Comparison of ENCODE assay signal across 11 cellular contexts in the genomic region with DNA sequence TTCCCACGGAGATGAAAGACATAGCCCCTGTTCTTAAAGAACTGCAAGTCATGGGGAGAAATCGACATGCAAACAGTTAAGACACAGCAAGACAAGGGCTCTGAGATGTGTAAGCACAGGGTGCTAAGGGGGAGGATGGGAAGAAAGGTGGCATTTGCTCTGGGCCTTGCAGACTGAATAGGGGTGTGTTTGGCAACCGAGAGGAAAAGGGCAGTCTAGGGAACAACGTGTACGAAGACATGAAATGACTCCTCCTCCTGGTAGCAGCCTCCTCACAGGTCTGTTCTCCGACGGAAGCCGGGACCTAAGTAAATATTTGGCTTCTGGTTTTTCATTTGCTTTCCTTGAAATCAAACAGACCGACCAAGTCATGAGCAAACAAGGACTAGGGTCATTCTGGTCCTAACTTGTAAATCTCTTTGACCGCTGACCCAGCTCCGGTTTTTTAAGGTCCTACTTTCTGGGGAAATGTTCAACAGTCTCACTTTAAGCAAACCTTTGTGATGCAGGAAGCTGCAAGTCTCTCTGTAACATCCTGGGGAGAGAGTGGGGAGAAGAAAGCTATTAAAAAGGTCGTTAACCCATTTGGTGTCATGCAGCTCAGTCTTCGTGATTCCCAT. TPM values are rescaled to one million over a fixed set of nuclear protein-coding genes. Genes with fewer than 3 reads are reported as not detected.
A peak's percentile ranks its signal among the peaks of the same experiment; 100 is the strongest.
DNase-seq lines count a peak whose midpoint lies in the region; ATAC-seq and TF ChIP-seq lines count a peak whose summit lies in the region.
"Had no signal": no experiment of that assay in that cellular context is flagged by ENCODE, and none has a peak within 500 bp of the region (broad histone marks: within the 10 kb centered on the region; RNA-seq: fewer than 3 reads in every experiment).

No MANE protein-coding gene starts in this region.

- peak overlapping the region; percentile 8 for H3K27ac Mint-ChIP-seq in T-helper 2 cell treated with Interferon-gamma antibody and Interleukin-4, amounts not matched to agents 5 μg/mL and 100 μg/mL, for 36 hours
- no peak overlapping the region for H3K27ac Mint-ChIP-seq in stimulated activated effector memory CD8-positive, alpha-beta T cell treated with anti-CD3 and anti-CD28 coated beads, Interleukin-12 subunit alpha, Interleukin-12 subunit beta, amount 100 ng/mL, for 72 hours
- H3K27ac Mint-ChIP-seq in osteocyte (ENCODE audit: unreplicated experiment), result no peak overlapping the region
- H3K27ac Mint-ChIP-seq: memory B cell had no signal

- peak; percentile 47 for ATAC-seq in stimulated activated effector memory CD8-positive, alpha-beta T cell treated with anti-CD3 and anti-CD28 coated beads, Interleukin-12 subunit alpha, Interleukin-12 subunit beta, amount 100 ng/mL, for 72 hours

- peak; percentile 73 for DNase-seq in NCI-H510A treated with DMSO at 0.1 percent for 48 hours (lab: John Stamatoyannopoulos, UW)
- DNase-seq in NCI-H510A (lab: John Stamatoyannopoulos, UW), result no peak
- no peak for DNase-seq in T-helper 2 cell treated with Interferon-gamma antibody and Interleukin-4, amounts not matched to agents 5 μg/mL and 100 μg/mL, for 36 hours (ENCODE audit: low spot score)
- peak; percentile 40 for DNase-seq in fibroblast of the aortic adventitia (ENCODE audit: low read depth)
- DNase-seq in stimulated activated effector memory CD8-positive, alpha-beta T cell treated with anti-CD3 and anti-CD28 coated beads, Interleukin-12 subunit alpha, Interleukin-12 subunit beta, amount 100 ng/mL, for 72 hours (ENCODE audit: low spot score in 2 of 2), result no peak
- no peak for DNase-seq in osteocyte (ENCODE audit: extremely low spot score, unreplicated experiment)
- DNase-seq in SK-N-DZ (ENCODE audit: low spot score), result no peak
- DNase-seq in GM20000 (ENCODE audit: low spot score), result no peak

- TF ChIP-seq CTCF in fibroblast of the aortic adventitia (IDR thresholded peaks at IDR 0.05; ENCODE audit: insufficient read depth, low read length) (no peak), osteocyte (IDR thresholded peaks at IDR 0.05) (no peak), GM20000 (IDR thresholded peaks at IDR 0.05; ENCODE audit: extremely low read depth, missing control alignments) (no peak)

- H3K4me1 Mint-ChIP-seq in T-helper 2 cell treated with Interferon-gamma antibody and Interleukin-4, amounts not matched to agents 5 μg/mL and 100 μg/mL, for 36 hours (ENCODE audit: low read depth), result peaks cover 25% of the 10 kb centered on the region
- H3K4me1 Mint-ChIP-seq in stimulated activated effector memory CD8-positive, alpha-beta T cell treated with anti-CD3 and anti-CD28 coated beads, Interleukin-12 subunit alpha, Interleukin-12 subunit beta, amount 100 ng/mL, for 72 hours, result peaks cover 8% of the 10 kb centered on the region
- peaks cover 4% of the 10 kb centered on the region for H3K4me1 Mint-ChIP-seq in osteocyte (ENCODE audit: unreplicated experiment)

- no peaks in the 10 kb centered on the region for H3K9me3 Mint-ChIP-seq in T-helper 2 cell treated with Interferon-gamma antibody and Interleukin-4, amounts not matched to agents 5 μg/mL and 100 μg/mL, for 36 hours
- H3K9me3 Mint-ChIP-seq in stimulated activated effector memory CD8-positive, alpha-beta T cell treated with anti-CD3 and anti-CD28 coated beads, Interleukin-12 subunit alpha, Interleukin-12 subunit beta, amount 100 ng/mL, for 72 hours, result no peaks in the 10 kb centered on the region
- no peaks in the 10 kb centered on the region for H3K9me3 Mint-ChIP-seq in osteocyte (ENCODE audit: unreplicated experiment)
- H3K9me3 Mint-ChIP-seq: memory B cell had no signal

- H3K36me3 Mint-ChIP-seq in T-helper 2 cell treated with Interferon-gamma antibody and Interleukin-4, amounts not matched to agents 5 μg/mL and 100 μg/mL, for 36 hours (ENCODE audit: low read depth), result no peaks in the 10 kb centered on the region
- H3K36me3 Mint-ChIP-seq in stimulated activated effector memory CD8-positive, alpha-beta T cell treated with anti-CD3 and anti-CD28 coated beads, Interleukin-12 subunit alpha, Interleukin-12 subunit beta, amount 100 ng/mL, for 72 hours, result no peaks in the 10 kb centered on the region
- H3K36me3 Mint-ChIP-seq in osteocyte (ENCODE audit: unreplicated experiment), result peaks cover 6% of the 10 kb centered on the region
- H3K36me3 Mint-ChIP-seq: memory B cell had no signal

- H3K4me3 Mint-ChIP-seq in T-helper 2 cell treated with Interferon-gamma antibody and Interleukin-4, amounts not matched to agents 5 μg/mL and 100 μg/mL, for 36 hours, result peak overlapping the region; percentile 71
- peak overlapping the region; percentile 45 for H3K4me3 Mint-ChIP-seq in stimulated activated effector memory CD8-positive, alpha-beta T cell treated with anti-CD3 and anti-CD28 coated beads, Interleukin-12 subunit alpha, Interleukin-12 subunit beta, amount 100 ng/mL, for 72 hours
- H3K4me3 Mint-ChIP-seq in osteocyte (ENCODE audit: unreplicated experiment), result no peak overlapping the region
- H3K4me3 Mint-ChIP-seq: memory B cell had no signal

- peaks cover 7% of the 10 kb centered on the region for H3K27me3 Mint-ChIP-seq in T-helper 2 cell treated with Interferon-gamma antibody and Interleukin-4, amounts not matched to agents 5 μg/mL and 100 μg/mL, for 36 hours (ENCODE audit: low read depth)
- peaks cover 11% of the 10 kb centered on the region for H3K27me3 Mint-ChIP-seq in osteocyte (ENCODE audit: unreplicated experiment)

- H3K4me3 ChIP-seq in fibroblast of the aortic adventitia (ENCODE audit: low read depth, low read length), result no peak overlapping the region
- H3K4me3 ChIP-seq: coronary artery had no signal

RNA-seq across cellular contexts. Expression of gene NNMT, which starts 19.7 kb away (rescaled TPM):
- 178 and 2,246 TPM in 2 replicates for total RNA-seq in fibroblast of the aortic adventitia (ENCODE audit: low replicate concordance)
- 65.4 and 79.5 TPM in 2 replicates for total RNA-seq in osteocyte
- polyA plus RNA-seq in SK-N-DZ (2014; cell fraction: cytosol; rRNA removed), result not detected in 2 replicates
- polyA plus RNA-seq in SK-N-DZ (2014; cell fraction: nucleus; rRNA removed), result not detected in 2 replicates
- total RNA-seq: T-helper 2 cell treated with Interferon-gamma antibody and Interleukin-4, amounts not matched to agents 100 ng/mL and 5 ng/mL, for 36 hours had no signal

Comparison
In these comparisons a context has a peak if more than half of its experiments do, and no peak if none do; other contexts are left out.
1. DNase-seq: peak in NCI-H510A treated with DMSO at 0.1 percent for 48 hours (single experiment) and fibroblast of the aortic adventitia (single experiment); none in NCI-H510A (single experiment), T-helper 2 cell treated with Interferon-gamma antibody and Interleukin-4, amounts not matched to agents 5 μg/mL and 100 μg/mL, for 36 hours (single experiment), stimulated activated effector memory CD8-positive, alpha-beta T cell treated with anti-CD3 and anti-CD28 coated beads, Interleukin-12 subunit alpha, Interleukin-12 subunit beta, amount 100 ng/mL, for 72 hours (0 of 2), osteocyte (single experiment), SK-N-DZ (single experiment) and GM20000 (single experiment).